Comparison of ENCODE assay signal across 15 cellular contexts in the genomic region with DNA sequence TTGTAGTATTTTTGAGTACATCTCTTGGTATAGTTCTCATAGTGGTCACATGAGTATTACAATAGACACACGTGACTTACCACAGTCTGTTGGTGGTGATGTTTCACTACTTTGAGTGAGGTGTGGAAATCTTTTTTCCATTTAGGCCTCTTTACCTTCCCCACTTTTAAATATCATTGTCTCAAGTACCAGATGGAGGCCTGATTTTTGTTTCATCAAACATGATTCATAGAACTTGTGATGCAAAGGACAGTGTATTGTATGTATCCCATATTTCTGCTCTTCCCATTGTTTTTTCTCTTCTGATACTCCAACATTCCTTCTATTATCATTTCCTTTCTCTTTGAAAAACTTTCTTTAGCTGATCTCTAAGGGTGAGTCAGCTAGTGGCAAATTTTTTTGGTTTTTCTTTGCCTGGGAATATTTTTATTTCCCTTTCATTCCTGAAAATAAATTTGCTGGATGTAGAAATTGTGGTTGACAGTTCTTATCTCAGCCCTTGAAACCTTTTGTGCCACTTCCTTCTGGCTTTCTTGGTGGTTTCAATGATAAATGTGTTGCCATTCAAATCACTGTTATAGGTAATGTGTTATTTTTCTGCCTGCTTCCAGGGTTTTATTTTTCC. TPM values are rescaled to one million over a fixed set of nuclear protein-coding genes. Genes with fewer than 3 reads are reported as not detected.
DNase-seq lines count a peak whose midpoint lies in the region; ATAC-seq lines count a peak whose summit lies in the region.
"Had no signal": no experiment of that assay in that cellular context is flagged by ENCODE, and none has a peak within 500 bp of the region (broad histone marks: within the 10 kb centered on the region; RNA-seq: fewer than 3 reads in every experiment).

No MANE protein-coding gene starts in this region.

- peaks cover 0 to 9% (median 2%) of the 10 kb centered on the region in 3 donors for H3K36me3 Mint-ChIP-seq in CD8-positive, alpha-beta memory T cell
- H3K36me3 Mint-ChIP-seq: brain had no signal

- no peaks in the 10 kb centered on the region for H3K9me3 ChIP-seq in CD8-positive, alpha-beta memory T cell (ENCODE audit: low read length)
- H3K9me3 ChIP-seq: esophagus muscularis mucosa, tibial artery had no signal

- H3K4me1 ChIP-seq in CD8-positive, alpha-beta memory T cell (ENCODE audit: insufficient read depth, low read length), result no peaks in the 10 kb centered on the region

- H3K4me3 Mint-ChIP-seq in CD8-positive, alpha-beta memory T cell, result no peak overlapping the region
- H3K4me3 Mint-ChIP-seq: brain had no signal

- DNase-seq in CD1c-positive myeloid dendritic cell (ENCODE audit: extremely low spot score), result peak; percentile 8
- DNase-seq in LHCN-M2 (ENCODE audit: low read depth), result peak; percentile 93
- peak; percentile 79 for DNase-seq in astrocyte of the hippocampus (ENCODE audit: low read depth, low spot score)
- DNase-seq in myocyte (ENCODE audit: low read depth), result peak; percentile 60
- DNase-seq in NCI-H1436 treated with DMSO at 0.1 percent for 48 hours (lab: John Stamatoyannopoulos, UW), result no peak
- DNase-seq in CD8-positive, alpha-beta memory T cell, result no peak
- DNase-seq: activated CD4-positive, alpha-beta T cell treated with anti-CD3 and anti-CD28 coated beads, Interleukin-2, amount 50 U/mL, for 4 hours; NCI-H446 treated with DMSO at 0.1 percent for 48 hours; nucleus accumbens; tibial artery had no signal

- no peak for ATAC-seq in HG02571 (IDR thresholded peaks at IDR 0.05; ENCODE audit: unreplicated experiment)
- ATAC-seq in GM18520 (IDR thresholded peaks at IDR 0.05; ENCODE audit: unreplicated experiment), result no peak

- CTCF ChIA-PET in CD8-positive, alpha-beta memory T cell (lab: Charles Lee), result no interaction called here

- peak overlapping the region in 1 of 8 donors; percentile 48 for H3K27ac Mint-ChIP-seq in CD8-positive, alpha-beta memory T cell

- H3K27ac ChIP-seq in CD8-positive, alpha-beta memory T cell (ENCODE audit: low read depth, low read length), result no peak overlapping the region
- H3K27ac ChIP-seq: esophagus muscularis mucosa, tibial artery had no signal

- H3K4me3 ChIP-seq in CD8-positive, alpha-beta memory T cell (ENCODE audit: low read length), result no peak overlapping the region
- H3K4me3 ChIP-seq: esophagus muscularis mucosa, K562, tibial artery had no signal

- H3K27me3 Mint-ChIP-seq in CD8-positive, alpha-beta memory T cell, result peaks cover 4 to 10% of the 10 kb centered on the region in 2 donors

- no peaks in the 10 kb centered on the region for H3K27me3 ChIP-seq in CD8-positive, alpha-beta memory T cell (ENCODE audit: insufficient read depth, low read length, poor library complexity, severe bottlenecking)
- H3K27me3 ChIP-seq: esophagus muscularis mucosa, tibial artery had no signal

- H3K36me3 ChIP-seq in CD8-positive, alpha-beta memory T cell (ENCODE audit: insufficient read depth, low read length), result no peaks in the 10 kb centered on the region
- H3K36me3 ChIP-seq: esophagus muscularis mucosa, tibial artery had no signal

- peaks cover 10 to 13% (median 10%) of the 10 kb centered on the region in 3 donors for H3K4me1 Mint-ChIP-seq in CD8-positive, alpha-beta memory T cell

- H3K9me3 Mint-ChIP-seq in CD8-positive, alpha-beta memory T cell, result peaks cover 0 to 15% (median 11%) of the 10 kb centered on the region in 5 donors

- POLR2A ChIA-PET in CD8-positive, alpha-beta memory T cell (lab: Charles Lee), result no interaction called here

RNA-seq across cellular contexts. Expression of gene RFX8, which starts 32.8 kb away (rescaled TPM):
- total RNA-seq in LHCN-M2 (2014; rRNA removed) (27.8 and 33.4 TPM in 2 replicates), myocyte (7.1 and 7.6 TPM in 2 replicates)
- polyA plus RNA-seq in LHCN-M2 (2012), result 3.9 TPM
- polyA plus RNA-seq in myocyte (2012), result 1.3 TPM
- total RNA-seq in CD8-positive, alpha-beta memory T cell, result not detected
- not detected for polyA plus RNA-seq in CD8-positive, alpha-beta memory T cell
- total RNA-seq: K562 had no signal
- polyA plus RNA-seq: K562 had no signal

RNA-seq across cellular contexts. Expression of gene CREG2, which starts 54.9 kb away (rescaled TPM):
- 1.8 and 2.4 TPM in 2 replicates for total RNA-seq in LHCN-M2 (2014; rRNA removed)
- 0.17 TPM for polyA plus RNA-seq in LHCN-M2 (2012)
- total RNA-seq in myocyte, result 1.5 and 6.9 TPM in 2 replicates
- polyA plus RNA-seq in myocyte (2012), result 0.62 TPM
- not detected for total RNA-seq in CD8-positive, alpha-beta memory T cell
- not detected for polyA plus RNA-seq in CD8-positive, alpha-beta memory T cell
- total RNA-seq: esophagus muscularis mucosa, K562 had no signal
- polyA plus RNA-seq: K562 had no signal

Comparison
In these comparisons a context has a peak if more than half of its experiments do, and no peak if none do; other contexts are left out.
1. DNase-seq: peak in CD1c-positive myeloid dendritic cell (single experiment), LHCN-M2 (single experiment), astrocyte of the hippocampus (single experiment) and myocyte (single experiment); none in NCI-H1436 treated with DMSO at 0.1 percent for 48 hours (single experiment) and CD8-positive, alpha-beta memory T cell (0 of 5).